1 cellular context compared by ENCODE assay signal in the genomic region with DNA sequence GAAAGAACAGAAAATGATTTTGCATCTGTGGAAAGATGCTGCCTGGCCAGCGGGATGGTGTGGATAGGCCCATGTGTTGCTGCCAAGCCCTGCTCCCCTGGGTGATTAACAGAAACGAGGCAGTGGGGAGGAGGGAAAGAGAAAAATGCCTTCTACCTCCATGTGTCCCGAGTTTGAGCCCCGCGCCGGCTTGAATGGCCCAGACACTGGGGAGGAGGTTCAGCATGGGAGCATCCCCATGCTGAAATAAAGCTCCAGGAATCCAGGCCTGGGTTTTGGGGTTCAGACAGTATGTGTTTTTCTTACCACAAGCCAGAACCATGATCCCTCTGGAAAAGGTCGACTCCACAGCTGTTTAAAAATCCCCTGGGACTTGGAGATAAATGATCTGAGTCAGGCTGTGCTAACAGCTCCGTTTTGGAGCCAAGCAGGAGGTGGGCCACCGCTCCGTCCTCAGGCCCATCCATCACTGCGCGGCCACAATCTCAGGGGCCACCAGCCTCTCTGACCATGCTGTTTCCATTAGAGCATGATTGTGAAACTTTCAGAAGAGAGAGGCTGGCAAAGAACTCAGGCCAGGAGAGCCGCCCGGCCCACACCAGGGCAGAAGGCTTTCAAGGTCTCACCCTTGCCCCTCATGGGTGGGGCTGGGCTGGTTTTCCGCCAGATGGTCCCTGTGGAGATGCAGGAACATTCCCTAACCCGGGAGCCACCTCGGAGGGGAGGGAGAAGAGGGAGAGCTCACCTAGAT.
TF ChIP-seq lines count a peak whose summit lies in the region.

No MANE protein-coding gene starts in this region.

TF ChIP-seq in IMR-90, 13 proteins besides CTCF, POLR2A, EP300 and RAD21 (continued from another document):
- no peak for TF ChIP-seq FOS (IDR thresholded peaks at IDR 0.05; ENCODE audit: low read depth, low read length)
